ENCODE assay signal across 12 cellular contexts in the genomic region with DNA sequence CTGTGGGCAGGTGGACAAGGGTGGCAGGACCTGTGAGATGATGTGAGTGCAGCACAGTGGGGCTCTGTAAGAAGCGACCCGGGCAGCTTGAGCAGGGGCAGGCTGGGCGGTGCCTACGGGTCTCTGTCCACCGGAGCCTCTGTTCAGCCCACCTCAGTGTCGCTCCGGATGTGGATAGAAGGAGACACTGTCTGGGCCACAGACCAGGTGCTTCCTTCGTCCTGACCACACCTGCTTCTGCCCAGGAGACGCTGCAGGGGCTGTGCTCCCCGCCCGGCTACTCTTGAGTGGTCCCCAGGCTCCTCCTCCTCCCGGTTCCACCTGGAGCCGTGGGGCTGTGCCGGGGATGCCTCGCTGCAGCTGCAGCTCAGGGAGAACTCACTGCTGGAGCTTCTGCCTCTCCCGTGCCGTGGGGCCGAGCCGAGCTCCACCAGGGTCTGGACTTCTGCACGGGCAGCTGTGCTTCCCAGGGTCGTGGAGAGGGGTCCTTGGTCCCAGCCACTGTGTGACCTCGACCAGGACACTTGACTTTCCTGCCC. TPM values are rescaled to one million over a fixed set of nuclear protein-coding genes. Genes with fewer than 3 reads are reported as not detected.
DNase-seq lines count a peak whose midpoint lies in the region; ATAC-seq and TF ChIP-seq lines count a peak whose summit lies in the region.
"Had no signal": no experiment of that assay in that cellular context is flagged by ENCODE, and none has a peak within 500 bp of the region (broad histone marks: within the 10 kb centered on the region; RNA-seq: fewer than 3 reads in every experiment).

No MANE protein-coding gene starts in this region.

- H3K4me3 Mint-ChIP-seq in stimulated activated memory B cell treated with anti-CD40 and anti-IgM and Interleukin-4, amounts not matched to agents 10 μg/mL and 1 μg/mL and 100 μg/mL, for 72 hours: peak overlapping the region; percentile 35
- no peak overlapping the region for H3K4me3 Mint-ChIP-seq in endothelial cell (ENCODE audit: unreplicated experiment)

- DNase-seq in DMS153 treated with DMSO at 0.1 percent for 48 hours (lab: John Stamatoyannopoulos, UW; ENCODE audit: unreplicated experiment) (peak; percentile 7), DMS153 (lab: John Stamatoyannopoulos, UW) (no peak), NCI-H345 (lab: John Stamatoyannopoulos, UW) (peak; percentile 69), endothelial cell (ENCODE audit: low spot score) (no peak)
- DNase-seq in stimulated activated naive CD4-positive, alpha-beta T cell treated with Interleukin-2 at 50 U/mL for 16 hours (lab: John Stamatoyannopoulos, UW): no peak
- DNase-seq: activated T-cell treated with anti-CD3 and anti-CD28 coated beads, Interleukin-2, amount 50 U/mL, for 48 hours; dermis blood vessel endothelial cell; NCI-H1694 had no signal

- H3K36me3 ChIP-seq in gastroesophageal sphincter: peaks cover 0 to 14% of the 10 kb centered on the region in 2 donors

- H3K36me3 Mint-ChIP-seq in stimulated activated memory B cell treated with anti-CD40 and anti-IgM and Interleukin-4, amounts not matched to agents 10 μg/mL and 1 μg/mL and 100 μg/mL, for 72 hours: peaks cover 1% of the 10 kb centered on the region
- H3K36me3 Mint-ChIP-seq in endothelial cell (ENCODE audit: low read depth, unreplicated experiment): no peaks in the 10 kb centered on the region

- peaks cover 61% of the 10 kb centered on the region for H3K27me3 Mint-ChIP-seq in stimulated activated memory B cell treated with anti-CD40 and anti-IgM and Interleukin-4, amounts not matched to agents 10 μg/mL and 1 μg/mL and 100 μg/mL, for 72 hours
- H3K27me3 Mint-ChIP-seq in endothelial cell (ENCODE audit: unreplicated experiment): peaks cover 1% of the 10 kb centered on the region

- no peaks in the 10 kb centered on the region for H3K9me3 Mint-ChIP-seq in stimulated activated memory B cell treated with anti-CD40 and anti-IgM and Interleukin-4, amounts not matched to agents 10 μg/mL and 1 μg/mL and 100 μg/mL, for 72 hours
- no peaks in the 10 kb centered on the region for H3K9me3 Mint-ChIP-seq in endothelial cell (ENCODE audit: unreplicated experiment)

- no peaks in the 10 kb centered on the region for H3K9me3 ChIP-seq in gastroesophageal sphincter

- H3K4me3 ChIP-seq in gastroesophageal sphincter: no peak overlapping the region

- TF ChIP-seq CTCF in gastroesophageal sphincter (IDR thresholded peaks at IDR 0.05): no peak
- no peak for TF ChIP-seq CTCF in endothelial cell (IDR thresholded peaks at IDR 0.05; ENCODE audit: unreplicated experiment)

- peaks cover 35% of the 10 kb centered on the region for H3K27me3 ChIP-seq in gastroesophageal sphincter

- no CpG with 5 or more reads among the region's 22 CpGs for WGBS in gastroesophageal sphincter (ENCODE audit: low coverage in 1 of 2), 2 donors

- H3K27ac ChIP-seq in gastroesophageal sphincter: peak overlapping the region in 3 of 4 donors; percentile 61 to 76 (median 73)
- H3K27ac ChIP-seq: 22Rv1 had no signal

- H3K4me1 ChIP-seq in gastroesophageal sphincter: peaks cover 0 to 75% (median 39%) of the 10 kb centered on the region in 3 donors

- TF ChIP-seq POLR2A in gastroesophageal sphincter (IDR thresholded peaks at IDR 0.05): no peak

- no peak for ATAC-seq in gastroesophageal sphincter
- ATAC-seq in stimulated activated memory B cell treated with anti-CD40 and anti-IgM and Interleukin-4, amounts not matched to agents 10 μg/mL and 1 μg/mL and 100 μg/mL, for 72 hours: peak; percentile 78
- ATAC-seq in HG03354 (IDR thresholded peaks at IDR 0.05; ENCODE audit: poor library complexity, severe bottlenecking, unreplicated experiment): no peak

- peaks cover 44% of the 10 kb centered on the region for H3K4me1 Mint-ChIP-seq in stimulated activated memory B cell treated with anti-CD40 and anti-IgM and Interleukin-4, amounts not matched to agents 10 μg/mL and 1 μg/mL and 100 μg/mL, for 72 hours
- peaks cover 5% of the 10 kb centered on the region for H3K4me1 Mint-ChIP-seq in endothelial cell (ENCODE audit: unreplicated experiment)

- H3K27ac Mint-ChIP-seq in stimulated activated memory B cell treated with anti-CD40 and anti-IgM and Interleukin-4, amounts not matched to agents 10 μg/mL and 1 μg/mL and 100 μg/mL, for 72 hours: peak overlapping the region; percentile 64
- no peak overlapping the region for H3K27ac Mint-ChIP-seq in endothelial cell (ENCODE audit: unreplicated experiment)

- no peak for TF ChIP-seq EP300 in gastroesophageal sphincter (IDR thresholded peaks at IDR 0.05)

RNA-seq across cellular contexts. Expression of gene METRNL, which starts 21.5 kb away (rescaled TPM):
- 10 to 100 TPM; 41.1 to 82.6 (median 66.3) TPM for total RNA-seq in gastroesophageal sphincter
- 5.3 TPM for total RNA-seq in endothelial cell (ENCODE audit: unreplicated experiment)

Comparison
In these comparisons a context has a peak if more than half of its experiments do, and no peak if none do; other contexts are left out.
1. DNase-seq: peak in DMS153 treated with DMSO at 0.1 percent for 48 hours (single experiment) and NCI-H345 (single experiment); none in DMS153 (single experiment), stimulated activated naive CD4-positive, alpha-beta T cell treated with Interleukin-2 at 50 U/mL for 16 hours (single experiment) and endothelial cell (single experiment).